20 cellular contexts compared by ENCODE assay signal in genomic region chr11:103987631-103988594, GRCh38. TPM values are rescaled to one million over a fixed set of nuclear protein-coding genes. Genes with fewer than 3 reads are reported as not detected.
DNase-seq lines count a peak whose midpoint lies in the region; TF ChIP-seq lines count a peak whose summit lies in the region.
"Had no signal": no experiment of that assay in that cellular context is flagged by ENCODE, and none has a peak within 500 bp of the region (broad histone marks: within the 10 kb centered on the region; RNA-seq: fewer than 3 reads in every experiment).

No MANE protein-coding gene starts in this region.

- no peak overlapping the region for H3K4me2 ChIP-seq in neural cell (ENCODE audit: low read length)

- in situ Hi-C loops in astrocyte of the spinal cord (cut with HindIII; ENCODE audit: low sequenced_read_pairs), result no loop called here

- peak; percentile 2 for TF ChIP-seq CTCF in astrocyte of the spinal cord (IDR thresholded peaks at IDR 0.05; ENCODE audit: low read depth, low read length)
- peak; percentile 29 for TF ChIP-seq CTCF in neural cell (IDR thresholded peaks at IDR 0.05; ENCODE audit: poor library complexity, severe bottlenecking)

- H3K4me3 Mint-ChIP-seq in activated T-helper 1 cell treated with anti-CD3 and anti-CD28 coated beads, Interleukin-12 subunit alpha, Interleukin-12 subunit beta, Interleukin-2, Interleukin-4 antibody, amounts not matched to agents 30 ng/mL and 10 ng/mL and 1 ng/mL, durations not matched to agents 14 hours and 24 hours and 36 hours, result no peak overlapping the region
- H3K4me3 Mint-ChIP-seq: activated CD8-positive, alpha-beta memory T cell treated with anti-CD3 and anti-CD28 coated beads, Interleukin-2, amount 10 ng/mL, durations not matched to agents 7 days and 5 days; CD8-positive, alpha-beta T cell; naive thymus-derived CD8-positive, alpha-beta T cell had no signal

- H4K20me1 ChIP-seq in neural cell (ENCODE audit: insufficient read depth), result no peaks in the 10 kb centered on the region

- H3K9me2 ChIP-seq in neural cell (ENCODE audit: insufficient read depth, low read length), result no peaks in the 10 kb centered on the region

- no peaks in the 10 kb centered on the region for H3K9me3 Mint-ChIP-seq in activated T-helper 1 cell treated with anti-CD3 and anti-CD28 coated beads, Interleukin-12 subunit alpha, Interleukin-12 subunit beta, Interleukin-2, Interleukin-4 antibody, amounts not matched to agents 30 ng/mL and 10 ng/mL and 1 ng/mL, durations not matched to agents 14 hours and 24 hours and 36 hours
- H3K9me3 Mint-ChIP-seq: CD8-positive, alpha-beta T cell had no signal

- no peaks in the 10 kb centered on the region for H3K27me3 ChIP-seq in neural cell (ENCODE audit: insufficient read depth, low read depth, low read length)
- H3K27me3 ChIP-seq: body of pancreas, dorsolateral prefrontal cortex, right atrium auricular region had no signal

- no peaks in the 10 kb centered on the region for H3K36me3 ChIP-seq in neural cell (ENCODE audit: insufficient read depth, low read length)
- H3K36me3 ChIP-seq: right atrium auricular region, thoracic aorta had no signal

- H3K9me3 ChIP-seq in neural cell (ENCODE audit: low read length), result no peaks in the 10 kb centered on the region
- H3K9me3 ChIP-seq: body of pancreas, right atrium auricular region, thoracic aorta had no signal

- no peak overlapping the region for H2AFZ ChIP-seq in neural cell (ENCODE audit: low read depth, low read length)

- no peak overlapping the region for H3K9ac ChIP-seq in neural cell (ENCODE audit: low read length)

- H3F3A ChIP-seq in neural cell (ENCODE audit: insufficient read depth, low read length, poor library complexity, severe bottlenecking), result no peaks in the 10 kb centered on the region

- no peak overlapping the region for H3K27ac Mint-ChIP-seq in activated T-helper 1 cell treated with anti-CD3 and anti-CD28 coated beads, Interleukin-12 subunit alpha, Interleukin-12 subunit beta, Interleukin-2, Interleukin-4 antibody, amounts not matched to agents 30 ng/mL and 10 ng/mL and 1 ng/mL, durations not matched to agents 14 hours and 24 hours and 36 hours
- H3K27ac Mint-ChIP-seq: activated CD8-positive, alpha-beta memory T cell treated with anti-CD3 and anti-CD28 coated beads, Interleukin-2, amount 10 ng/mL, durations not matched to agents 7 days and 5 days; CD8-positive, alpha-beta T cell; naive thymus-derived CD8-positive, alpha-beta T cell had no signal

- H3K27me3 Mint-ChIP-seq in activated T-helper 1 cell treated with anti-CD3 and anti-CD28 coated beads, Interleukin-12 subunit alpha, Interleukin-12 subunit beta, Interleukin-2, Interleukin-4 antibody, amounts not matched to agents 30 ng/mL and 10 ng/mL and 1 ng/mL, durations not matched to agents 14 hours and 24 hours and 36 hours (ENCODE audit: insufficient read depth), result no peaks in the 10 kb centered on the region
- H3K27me3 Mint-ChIP-seq: activated CD8-positive, alpha-beta memory T cell treated with anti-CD3 and anti-CD28 coated beads, Interleukin-2, amount 10 ng/mL, durations not matched to agents 7 days and 5 days had no signal

- no peaks in the 10 kb centered on the region for H3K4me1 Mint-ChIP-seq in activated T-helper 1 cell treated with anti-CD3 and anti-CD28 coated beads, Interleukin-12 subunit alpha, Interleukin-12 subunit beta, Interleukin-2, Interleukin-4 antibody, amounts not matched to agents 30 ng/mL and 10 ng/mL and 1 ng/mL, durations not matched to agents 14 hours and 24 hours and 36 hours (ENCODE audit: low read depth)
- H3K4me1 Mint-ChIP-seq: activated CD8-positive, alpha-beta memory T cell treated with anti-CD3 and anti-CD28 coated beads, Interleukin-2, amount 10 ng/mL, durations not matched to agents 7 days and 5 days; naive thymus-derived CD8-positive, alpha-beta T cell had no signal

- no peaks in the 10 kb centered on the region for H3K79me2 ChIP-seq in neural cell (replicated peaks; ENCODE audit: insufficient read depth, low read length)

- intact Hi-C loops in activated T-helper 1 cell treated with anti-CD3 and anti-CD28 coated beads, Interleukin-12 subunit alpha, Interleukin-12 subunit beta, Interleukin-2, Interleukin-4 antibody, amounts not matched to agents 30 ng/mL and 10 ng/mL and 1 ng/mL, durations not matched to agents 14 hours and 24 hours and 36 hours (cut with micrococcal nuclease), result no loop called here

- no peak for TF ChIP-seq RAD21 in neural cell (conservative IDR thresholded peaks at IDR 0.05)

- no peaks in the 10 kb centered on the region for H3K36me3 Mint-ChIP-seq in activated T-helper 1 cell treated with anti-CD3 and anti-CD28 coated beads, Interleukin-12 subunit alpha, Interleukin-12 subunit beta, Interleukin-2, Interleukin-4 antibody, amounts not matched to agents 30 ng/mL and 10 ng/mL and 1 ng/mL, durations not matched to agents 14 hours and 24 hours and 36 hours (ENCODE audit: low read depth)
- H3K36me3 Mint-ChIP-seq: activated CD8-positive, alpha-beta memory T cell treated with anti-CD3 and anti-CD28 coated beads, Interleukin-2, amount 10 ng/mL, durations not matched to agents 7 days and 5 days; CD8-positive, alpha-beta T cell; naive thymus-derived CD8-positive, alpha-beta T cell had no signal

- DNase-seq in NCI-H146 (lab: John Stamatoyannopoulos, UW) (peak; percentile 4), NCI-H146 treated with DMSO at 0.1 percent for 48 hours (lab: John Stamatoyannopoulos, UW; ENCODE audit: unreplicated experiment) (no peak), NCI-H2227 treated with DMSO at 0.1 percent for 48 hours (lab: John Stamatoyannopoulos, UW) (peak; percentile 74), astrocyte of the spinal cord (ENCODE audit: low read depth, low spot score) (peak; percentile 23), SIG-M5 (lab: John Stamatoyannopoulos, UW) (no peak), retina (no peak)
- DNase-seq in activated T-helper 1 cell treated with anti-CD3 and anti-CD28 coated beads, Interleukin-12 subunit alpha, Interleukin-12 subunit beta, Interleukin-2, Interleukin-4 antibody, amounts not matched to agents 30 ng/mL and 10 ng/mL and 1 ng/mL, durations not matched to agents 14 hours and 24 hours and 36 hours (ENCODE audit: low spot score), result no peak
- DNase-seq: activated CD8-positive, alpha-beta memory T cell treated with anti-CD3 and anti-CD28 coated beads, Interleukin-2, amount 10 ng/mL, durations not matched to agents 7 days and 5 days; activated naive CD4-positive, alpha-beta T cell; body of pancreas; CD8-positive, alpha-beta T cell; dorsolateral prefrontal cortex; MV-4-11; naive thymus-derived CD8-positive, alpha-beta T cell; stimulated activated CD4-positive, alpha-beta T cell treated with anti-CD3 and anti-CD28 coated beads, Interleukin-2, amount 100 ng/mL, for 24 hours had no signal

- TF ChIP-seq EP300 in neural cell (conservative IDR thresholded peaks at IDR 0.05; ENCODE audit: poor library complexity, severe bottlenecking), result no peak

- H3K4me3 ChIP-seq in astrocyte of the spinal cord (ENCODE audit: low read depth, low read length) (no peak overlapping the region), neural cell (ENCODE audit: low read length) (no peak overlapping the region)
- H3K4me3 ChIP-seq: body of pancreas, dorsolateral prefrontal cortex, lung, right atrium auricular region, thoracic aorta had no signal

- H3K27ac ChIP-seq in neural cell (ENCODE audit: low read length), result no peak overlapping the region
- H3K27ac ChIP-seq: body of pancreas, dorsolateral prefrontal cortex, right atrium auricular region, thoracic aorta had no signal

TF ChIP-seq in neural cell, 6 proteins besides CTCF, POLR2A, EP300 and RAD21:
- TF ChIP-seq REST (IDR thresholded peaks at IDR 0.05; ENCODE audit: borderline replicate concordance), result no peak
- TF ChIP-seq TAF1 (IDR thresholded peaks at IDR 0.05; ENCODE audit: low read depth), result no peak
- TF ChIP-seq SMC3 (conservative IDR thresholded peaks at IDR 0.05; ENCODE audit: poor library complexity), result peak; percentile 10

RNA-seq across cellular contexts. Expression of gene DDI1, which starts 48.5 kb away (rescaled TPM):
- polyA plus RNA-seq in neural cell, result not detected in 2 replicates
- not detected in 2 replicates for polyA minus RNA-seq in neural cell
- total RNA-seq in activated T-helper 1 cell treated with anti-CD3 and anti-CD28 coated beads, Interleukin-12 subunit alpha, Interleukin-12 subunit beta, Interleukin-2, Interleukin-4 antibody, amounts not matched to agents 30 ng/mL and 10 ng/mL and 1 ng/mL, durations not matched to agents 14 hours and 24 hours and 36 hours, result not detected in 2 replicates
- total RNA-seq: activated CD8-positive, alpha-beta memory T cell treated with anti-CD3 and anti-CD28 coated beads, Interleukin-2, amount 10 ng/mL, durations not matched to agents 7 days and 5 days; body of pancreas; CD8-positive, alpha-beta T cell; HT1080; lung; naive thymus-derived CD8-positive, alpha-beta T cell; right atrium auricular region; thoracic aorta had no signal
- polyA plus RNA-seq: lung had no signal

Comparison
In these comparisons a context has a peak if more than half of its experiments do, and no peak if none do; other contexts are left out.
1. DNase-seq: peak in NCI-H146 (single experiment), NCI-H2227 treated with DMSO at 0.1 percent for 48 hours (single experiment) and astrocyte of the spinal cord (single experiment); none in NCI-H146 treated with DMSO at 0.1 percent for 48 hours (single experiment), SIG-M5 (single experiment), activated T-helper 1 cell treated with anti-CD3 and anti-CD28 coated beads, Interleukin-12 subunit alpha, Interleukin-12 subunit beta, Interleukin-2, Interleukin-4 antibody, amounts not matched to agents 30 ng/mL and 10 ng/mL and 1 ng/mL, durations not matched to agents 14 hours and 24 hours and 36 hours (single experiment) and retina (single experiment).